In genomic region chr20:54502179-54502578, GRCh38 we compare ENCODE assay signal across 25 cellular contexts. TPM values are rescaled to one million over a fixed set of nuclear protein-coding genes. Genes with fewer than 3 reads are reported as not detected.
"Had no signal": no experiment of that assay in that cellular context is flagged by ENCODE, and none has a peak within 500 bp of the region (broad histone marks: within the 10 kb centered on the region; RNA-seq: fewer than 3 reads in every experiment).

No MANE protein-coding gene starts in this region.

- H3K27me3 ChIP-seq: body of pancreas, esophagus muscularis mucosa, hepatocyte, pancreas, spleen, tibial nerve had no signal

- H3K4me1 ChIP-seq: body of pancreas, esophagus muscularis mucosa, pancreas, spleen had no signal

- DNase-seq: activated B cell treated with CpG ODN at 0.5 μM for 24 hours; activated CD4-positive, alpha-beta T cell treated with anti-CD3 and anti-CD28 coated beads, Interleukin-2, amount 50 U/mL, for 1 hour; activated CD8-positive, alpha-beta memory T cell treated with anti-CD3 and anti-CD28 coated beads, Interleukin-2, amount 10 ng/mL, durations not matched to agents 7 days and 5 days; activated CD8-positive, alpha-beta T cell treated with anti-CD3 and anti-CD28 coated beads, Interleukin-2, amount 10 ng/mL, durations not matched to agents 7 days and 5 days; activated T-cell treated with anti-CD3 and anti-CD28 coated beads, Interleukin-2, amount 50 U/mL, for 48 hours; anterior cingulate cortex; body of pancreas; dermis blood vessel endothelial cell; effector CD4-positive, alpha-beta T cell; left colon; midbrain; naive thymus-derived CD4-positive, alpha-beta T cell; pancreas; right cardiac atrium; spleen; stimulated activated CD4-positive, alpha-beta T cell treated with anti-CD3 and anti-CD28 coated beads, Interleukin-2, amount 100 ng/mL, for 48 hours; stimulated activated naive CD4-positive, alpha-beta T cell treated with Interleukin-2 at 50 U/mL for 16 hours; T-helper 1 cell had no signal

- H2AFZ ChIP-seq: hepatocyte had no signal

- H3K79me2 ChIP-seq: hepatocyte had no signal

- H3K4me2 ChIP-seq: hepatocyte had no signal

- H3K36me3 ChIP-seq: esophagus muscularis mucosa, pancreas, spleen, tibial nerve had no signal

- ATAC-seq: activated CD8-positive, alpha-beta memory T cell treated with anti-CD3 and anti-CD28 coated beads, Interleukin-2, amount 10 ng/mL, durations not matched to agents 7 days and 5 days; activated CD8-positive, alpha-beta T cell treated with anti-CD3 and anti-CD28 coated beads, Interleukin-2, amount 10 ng/mL, durations not matched to agents 7 days and 5 days; activated naive CD4-positive, alpha-beta T cell treated with anti-CD3 and anti-CD28 coated beads, Interleukin-2, amount 50 U/mL, for 72 hours; body of pancreas; left colon; naive thymus-derived CD4-positive, alpha-beta T cell; pancreas; right cardiac atrium had no signal

- H3K9me3 ChIP-seq: body of pancreas, esophagus muscularis mucosa, pancreas, spleen, tibial nerve had no signal

- FAIRE-seq: colon, frontal cortex, keratinocyte had no signal

- H3K27ac ChIP-seq: body of pancreas, esophagus muscularis mucosa, hepatocyte, pancreas, spleen, tibial nerve had no signal

- H3K4me3 ChIP-seq: body of pancreas, esophagus muscularis mucosa, hepatocyte, pancreas, spleen, tibial nerve had no signal

RNA-seq across cellular contexts. Expression of gene DOK5, which starts 26.8 kb away (rescaled TPM):
- total RNA-seq: activated B cell treated with CpG ODN at 0.5 μM for 24 hours; activated CD8-positive, alpha-beta T cell treated with anti-CD3 and anti-CD28 coated beads, Interleukin-2, amount 10 ng/mL, durations not matched to agents 7 days and 5 days had no signal
- polyA plus RNA-seq: keratinocyte; naive thymus-derived CD4-positive, alpha-beta T cell had no signal
